Comparison of ENCODE assay signal across 9 cellular contexts in the genomic region with DNA sequence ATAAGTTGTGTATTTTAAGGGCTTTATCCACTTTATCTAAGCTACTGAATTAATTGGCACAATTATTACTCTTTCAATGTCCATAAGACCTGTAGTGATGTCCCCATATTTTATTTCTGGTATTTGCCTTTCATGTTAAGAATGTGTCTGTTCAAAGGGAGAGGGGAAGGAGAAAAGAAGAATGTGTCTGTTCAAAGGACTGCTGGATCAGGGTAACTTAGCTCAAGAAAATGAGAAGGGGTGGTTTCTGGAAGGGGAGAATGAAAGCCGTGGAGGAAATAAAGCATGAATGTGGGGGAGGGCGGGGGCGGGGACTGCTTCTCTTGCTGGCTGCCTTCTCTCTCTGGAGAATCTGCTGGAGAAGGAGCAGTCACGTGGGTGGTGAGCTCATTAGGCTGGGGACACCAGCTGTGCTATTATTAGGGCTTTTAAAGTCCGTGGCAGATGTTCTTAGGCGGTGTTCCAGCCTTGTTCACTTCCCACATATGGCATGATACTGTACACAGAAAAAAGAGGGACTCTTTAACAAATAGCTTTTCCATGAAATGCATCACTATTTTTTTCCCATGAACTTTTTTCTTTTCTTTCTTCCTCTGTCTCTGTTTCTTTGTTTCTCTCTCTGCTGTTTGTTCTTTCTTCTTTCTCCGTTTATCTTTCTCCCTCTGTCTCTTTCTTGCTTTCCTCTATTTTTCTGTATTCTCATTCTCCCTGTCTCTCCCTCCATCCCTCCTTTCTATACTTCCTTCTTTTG.
A peak's percentile ranks its signal among the peaks of the same experiment; 100 is the strongest.
DNase-seq lines count a peak whose midpoint lies in the region; ATAC-seq and TF ChIP-seq lines count a peak whose summit lies in the region.
"Had no signal": no experiment of that assay in that cellular context is flagged by ENCODE, and none has a peak within 500 bp of the region (broad histone marks: within the 10 kb centered on the region; RNA-seq: fewer than 3 reads in every experiment).

No MANE protein-coding gene starts in this region.

- H3K27me3 ChIP-seq in HAP-1 (ENCODE audit: low read depth) (no peaks in the 10 kb centered on the region), upper lobe of right lung (no peaks in the 10 kb centered on the region)

- H3K27ac Mint-ChIP-seq in T-helper 17 cell: peak overlapping the region; percentile 45
- H3K27ac Mint-ChIP-seq in activated CD8-positive, alpha-beta memory T cell treated with anti-CD3 and anti-CD28 coated beads, Interleukin-2, amount 10 ng/mL, durations not matched to agents 7 days and 5 days: no peak overlapping the region
- H3K27ac Mint-ChIP-seq: activated naive CD8-positive, alpha-beta T cell treated with anti-CD3 and anti-CD28 coated beads, Interleukin-2, amount 10 ng/mL, durations not matched to agents 7 days and 5 days had no signal

- no peak for TF ChIP-seq CTCF in upper lobe of right lung (IDR thresholded peaks at IDR 0.05)

- peaks cover 4% of the 10 kb centered on the region for H3K9me3 Mint-ChIP-seq in activated CD8-positive, alpha-beta memory T cell treated with anti-CD3 and anti-CD28 coated beads, Interleukin-2, amount 10 ng/mL, durations not matched to agents 7 days and 5 days (ENCODE audit: low read depth)

- peak overlapping the region; percentile 0 for H3K4me3 Mint-ChIP-seq in T-helper 17 cell
- H3K4me3 Mint-ChIP-seq in activated CD8-positive, alpha-beta memory T cell treated with anti-CD3 and anti-CD28 coated beads, Interleukin-2, amount 10 ng/mL, durations not matched to agents 7 days and 5 days: no peak overlapping the region
- H3K4me3 Mint-ChIP-seq: activated naive CD8-positive, alpha-beta T cell treated with anti-CD3 and anti-CD28 coated beads, Interleukin-2, amount 10 ng/mL, durations not matched to agents 7 days and 5 days had no signal

- H3K4me3 ChIP-seq in HAP-1 (no peak overlapping the region), upper lobe of right lung (no peak overlapping the region)

- peak; percentile 87 for DNase-seq in ELR (ENCODE audit: low read depth)
- DNase-seq in HAP-1 (ENCODE audit: low spot score in 2 of 2): peak; percentile 88
- peak; percentile 85 for DNase-seq in NCI-H1694 (lab: John Stamatoyannopoulos, UW)
- no peak for DNase-seq in T-helper 17 cell
- peak; percentile 96 for DNase-seq in fibroblast of gingiva (ENCODE audit: low read depth)
- peak; percentile 95 for DNase-seq in mucosa of gallbladder (ENCODE audit: low spot score)
- DNase-seq in upper lobe of right lung: peak; percentile 85
- DNase-seq in activated CD8-positive, alpha-beta memory T cell treated with anti-CD3 and anti-CD28 coated beads, Interleukin-2, amount 10 ng/mL, durations not matched to agents 7 days and 5 days: no peak
- DNase-seq: activated naive CD8-positive, alpha-beta T cell treated with anti-CD3 and anti-CD28 coated beads, Interleukin-2, amount 10 ng/mL, durations not matched to agents 7 days and 5 days had no signal

- peaks cover 33% of the 10 kb centered on the region for H3K4me1 Mint-ChIP-seq in T-helper 17 cell
- peaks cover 32% of the 10 kb centered on the region for H3K4me1 Mint-ChIP-seq in activated CD8-positive, alpha-beta memory T cell treated with anti-CD3 and anti-CD28 coated beads, Interleukin-2, amount 10 ng/mL, durations not matched to agents 7 days and 5 days

- in situ Hi-C loops in HAP-1 (cut with MboI; ENCODE audit: low sequenced_read_pairs): no loop called here

- no peaks in the 10 kb centered on the region for H3K27me3 Mint-ChIP-seq in T-helper 17 cell
- H3K27me3 Mint-ChIP-seq in activated CD8-positive, alpha-beta memory T cell treated with anti-CD3 and anti-CD28 coated beads, Interleukin-2, amount 10 ng/mL, durations not matched to agents 7 days and 5 days: no peaks in the 10 kb centered on the region
- H3K27me3 Mint-ChIP-seq: activated naive CD8-positive, alpha-beta T cell treated with anti-CD3 and anti-CD28 coated beads, Interleukin-2, amount 10 ng/mL, durations not matched to agents 7 days and 5 days had no signal

- H3K36me3 Mint-ChIP-seq in T-helper 17 cell (ENCODE audit: low read depth): no peaks in the 10 kb centered on the region
- peaks cover 13% of the 10 kb centered on the region for H3K36me3 Mint-ChIP-seq in activated CD8-positive, alpha-beta memory T cell treated with anti-CD3 and anti-CD28 coated beads, Interleukin-2, amount 10 ng/mL, durations not matched to agents 7 days and 5 days

- CTCF ChIA-PET in activated CD8-positive, alpha-beta memory T cell treated with anti-CD3 and anti-CD28 coated beads, Interleukin-2, amount 10 ng/mL, durations not matched to agents 7 days and 5 days (lab: Charles Lee): interaction anchor here (1.2 kb wide), 1 partner anchor 73 kb away, joined by 4 read pairs; no protein-coding TSS in a partner anchor

- H3K4me1 ChIP-seq in HAP-1 (peaks cover 27% of the 10 kb centered on the region), upper lobe of right lung (peaks cover 37% of the 10 kb centered on the region)

- no peaks in the 10 kb centered on the region for H3K9me3 ChIP-seq in HAP-1
- no peaks in the 10 kb centered on the region for H3K9me3 ChIP-seq in T-helper 17 cell (ENCODE audit: control insufficient read depth, low read length, poor library complexity, severe bottlenecking)
- H3K9me3 ChIP-seq in upper lobe of right lung: no peaks in the 10 kb centered on the region

- ATAC-seq in T-helper 17 cell (peak; percentile 35), upper lobe of right lung (peak; percentile 97)
- ATAC-seq in activated CD8-positive, alpha-beta memory T cell treated with anti-CD3 and anti-CD28 coated beads, Interleukin-2, amount 10 ng/mL, durations not matched to agents 7 days and 5 days: no peak

- intact Hi-C loops in upper lobe of right lung (cut with DNase I): no loop called here

- H3K27ac ChIP-seq in upper lobe of right lung: peak overlapping the region; percentile 55

- H3K36me3 ChIP-seq in HAP-1 (replicated peaks) (no peaks in the 10 kb centered on the region), upper lobe of right lung (no peaks in the 10 kb centered on the region)

Comparison
In these comparisons a context has a peak if more than half of its experiments do, and no peak if none do; other contexts are left out.
1. DNase-seq: peak in ELR (single experiment), HAP-1 (2 of 2), NCI-H1694 (single experiment), fibroblast of gingiva (single experiment), mucosa of gallbladder (single experiment) and upper lobe of right lung (single experiment); none in T-helper 17 cell (0 of 3) and activated CD8-positive, alpha-beta memory T cell treated with anti-CD3 and anti-CD28 coated beads, Interleukin-2, amount 10 ng/mL, durations not matched to agents 7 days and 5 days (single experiment).